2 cellular contexts compared by ENCODE assay signal in the genomic region with DNA sequence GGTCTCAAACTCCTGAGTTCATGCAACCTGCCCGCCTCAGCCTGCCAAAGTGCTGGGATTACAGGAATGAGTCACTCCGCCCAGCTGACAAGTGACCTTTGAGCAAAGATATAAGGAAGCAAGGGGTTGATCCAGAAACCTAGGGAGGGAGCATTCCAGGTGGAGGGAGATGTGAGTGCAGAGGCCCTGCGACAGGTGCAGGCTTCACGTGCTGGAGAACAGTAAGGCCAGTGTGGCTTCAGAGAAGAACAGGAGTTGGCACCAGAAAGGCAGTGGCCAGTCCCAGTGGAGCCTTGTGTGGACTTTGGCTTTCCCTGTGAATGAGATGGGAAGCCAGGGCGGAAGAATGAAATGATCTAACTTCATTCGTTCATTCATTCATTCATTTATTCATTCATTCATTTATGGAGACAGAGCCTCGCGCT.
TF ChIP-seq lines count a peak whose summit lies in the region.

No MANE protein-coding gene starts in this region.

TF ChIP-seq in GM12878, 131 proteins besides CTCF, POLR2A, EP300 and RAD21 (continued from another document):
- TF ChIP-seq, protein P1, sequence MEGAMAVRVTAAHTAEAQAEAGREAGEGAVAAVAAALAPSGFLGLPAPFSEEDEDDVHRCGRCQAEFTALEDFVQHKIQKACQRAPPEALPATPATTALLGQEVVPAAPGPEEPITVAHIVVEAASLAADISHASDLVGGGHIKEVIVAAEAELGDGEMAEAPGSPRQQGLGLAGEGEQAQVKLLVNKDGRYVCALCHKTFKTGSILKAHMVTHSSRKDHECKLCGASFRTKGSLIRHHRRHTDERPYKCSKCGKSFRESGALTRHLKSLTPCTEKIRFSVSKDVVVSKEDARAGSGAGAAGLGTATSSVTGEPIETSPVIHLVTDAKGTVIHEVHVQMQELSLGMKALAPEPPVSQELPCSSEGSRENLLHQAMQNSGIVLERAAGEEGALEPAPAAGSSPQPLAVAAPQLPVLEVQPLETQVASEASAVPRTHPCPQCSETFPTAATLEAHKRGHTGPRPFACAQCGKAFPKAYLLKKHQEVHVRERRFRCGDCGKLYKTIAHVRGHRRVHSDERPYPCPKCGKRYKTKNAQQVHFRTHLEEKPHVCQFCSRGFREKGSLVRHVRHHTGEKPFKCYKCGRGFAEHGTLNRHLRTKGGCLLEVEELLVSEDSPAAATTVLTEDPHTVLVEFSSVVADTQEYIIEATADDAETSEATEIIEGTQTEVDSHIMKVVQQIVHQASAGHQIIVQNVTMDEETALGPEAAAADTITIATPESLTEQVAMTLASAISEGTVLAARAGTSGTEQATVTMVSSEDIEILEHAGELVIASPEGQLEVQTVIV (IDR thresholded peaks at IDR 0.05; ENCODE audit: borderline replicate concordance, partially characterized antibody) = no peak

TF ChIP-seq in liver, 16 proteins besides CTCF, POLR2A, EP300 and RAD21 (continued from another document):
- TF ChIP-seq TAF1 (conservative IDR thresholded peaks at IDR 0.05) (no peak), FOXA1 (IDR thresholded peaks at IDR 0.05) (no peak), HNF4A (conservative IDR thresholded peaks at IDR 0.05) (peak; percentile 35 to 49), FOXA2 (IDR thresholded peaks at IDR 0.05) (no peak), SP1 (IDR thresholded peaks at IDR 0.05) (no peak), JUND (IDR thresholded peaks at IDR 0.05) (peak in 1 of 2 donors; percentile 59), RXRA (IDR thresholded peaks at IDR 0.05) (peak in 1 of 2 donors; percentile 11), NR2F2 (IDR thresholded peaks at IDR 0.05) (no peak)
- TF ChIP-seq, protein P2, sequence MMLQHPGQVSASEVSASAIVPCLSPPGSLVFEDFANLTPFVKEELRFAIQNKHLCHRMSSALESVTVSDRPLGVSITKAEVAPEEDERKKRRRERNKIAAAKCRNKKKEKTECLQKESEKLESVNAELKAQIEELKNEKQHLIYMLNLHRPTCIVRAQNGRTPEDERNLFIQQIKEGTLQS (IDR thresholded peaks at IDR 0.05) = peak; percentile 36
